Comparison of ENCODE assay signal across 9 cellular contexts in genomic region chr3:185796431-185797107, GRCh38. TPM values are rescaled to one million over a fixed set of nuclear protein-coding genes. Genes with fewer than 3 reads are reported as not detected.
DNase-seq lines count a peak whose midpoint lies in the region; ATAC-seq and TF ChIP-seq lines count a peak whose summit lies in the region.
"Had no signal": no experiment of that assay in that cellular context is flagged by ENCODE, and none has a peak within 500 bp of the region (broad histone marks: within the 10 kb centered on the region; RNA-seq: fewer than 3 reads in every experiment).

No MANE protein-coding gene starts in this region.

- H3K79me2 ChIP-seq in mammary epithelial cell (ENCODE audit: insufficient read depth, low read length) = peaks cover 91% of the 10 kb centered on the region

- intact Hi-C loops in mammary epithelial cell (cut with micrococcal nuclease) = loop anchor here (2.0 kb wide), 1 partner anchor 24 kb away; no protein-coding TSS in a partner anchor
- intact Hi-C loops in lower leg skin (cut with DNase I; ENCODE audit: low total_unique reads) = no loop called here

- CTCF ChIA-PET in mammary epithelial cell (lab: Charles Lee; ENCODE audit: low non-redundant PET) (no interaction called here), GM10248 (lab: Yijun Ruan, JAX) (interaction anchor here (1.0 to 1.2 kb wide), 2 partner anchors 8 to 9 kb away, joined by 3 read pairs; no protein-coding TSS in a partner anchor)

- H3K9ac ChIP-seq in mammary epithelial cell (ENCODE audit: insufficient read depth, low read length) = peak overlapping the region; percentile 96

- TF ChIP-seq EP300 in Ishikawa (IDR thresholded peaks at IDR 0.05; ENCODE audit: borderline replicate concordance) = no peak

- POLR2A ChIA-PET in GM10248 (lab: Yijun Ruan, JAX) = no interaction called here

- TF ChIP-seq RAD21 in Ishikawa (IDR thresholded peaks at IDR 0.05; ENCODE audit: low read depth) = no peak

- TF ChIP-seq POLR2A in lower leg skin (IDR thresholded peaks at IDR 0.05) = no peak

- no peak overlapping the region for H2AFZ ChIP-seq in mammary epithelial cell (ENCODE audit: low read depth, low read length)

- dilution Hi-C loops in mammary epithelial cell (cut with HindIII; ENCODE audit: low sequenced_read_pairs) = no loop called here

- ATAC-seq in HG02981 (IDR thresholded peaks at IDR 0.05; ENCODE audit: unreplicated experiment) = no peak

- H3K9me3 ChIP-seq in mammary epithelial cell (replicated peaks; ENCODE audit: insufficient read depth, low read length) (no peaks in the 10 kb centered on the region), mesodermal cell (ENCODE audit: control insufficient read depth, low read length) (no peaks in the 10 kb centered on the region)

- peaks cover 2% of the 10 kb centered on the region for H4K20me1 ChIP-seq in mammary epithelial cell (ENCODE audit: insufficient read depth, low read length)

- H3K4me3 ChIP-seq in mammary epithelial cell (replicated peaks in 1 of 3; ENCODE audit: insufficient read depth in 1 of 3, low read depth in 2 of 3, low read length in 3 of 3) = no peak overlapping the region
- no peak overlapping the region for H3K4me3 ChIP-seq in mesodermal cell (ENCODE audit: extremely low read depth, insufficient read depth, low read length, poor library complexity, severe bottlenecking)
- H3K4me3 ChIP-seq in lower leg skin (ENCODE audit: low read depth, poor library complexity, severe bottlenecking) = no peak overlapping the region

- BruUV-seq in mammary epithelial cell (replicated peaks; lab: Mats Ljungman, UMichigan) = no TSS peak

- H3K27me3 ChIP-seq in mammary epithelial cell (ENCODE audit: insufficient read depth, low read length) = no peaks in the 10 kb centered on the region

- peak overlapping the region; percentile 99 for H3K27ac ChIP-seq in mammary epithelial cell (ENCODE audit: insufficient read depth, low read depth, low read length)
- H3K27ac ChIP-seq in mesodermal cell (ENCODE audit: low read depth, low read length, severe bottlenecking) = peak overlapping the region; percentile 41

- 28% methylated on average over 6 of the region's 7 CpGs for WGBS in mammary epithelial cell (ENCODE audit: low coverage, missing lambda C conversion rate)
- 89 to 92% methylated on average over 5 to 6 of the region's 7 CpGs for WGBS in mesodermal cell (ENCODE audit: insufficient coverage in 2 of 2), 2 experiments
- WGBS in lower leg skin, 2 donors = 45% methylated on average over 7 of the region's 7 CpGs

- DNase-seq in DMS153 treated with DMSO at 0.1 percent for 48 hours (lab: John Stamatoyannopoulos, UW; ENCODE audit: unreplicated experiment) (peak; percentile 35), mammary epithelial cell (peak; percentile 98), hippocampal formation (lab: John Stamatoyannopoulos, UW) (no peak), lower leg skin (ENCODE audit: low spot score in 2 of 2) (no peak), GM10248 (ENCODE audit: extremely low spot score) (no peak)
- DNase-seq: NCI-H2081 treated with DMSO at 0.1 percent for 48 hours had no signal

- no peak for TF ChIP-seq CTCF in mammary epithelial cell (conservative IDR thresholded peaks at IDR 0.05 in 1 of 2, IDR thresholded peaks at IDR 0.05 in 1 of 2; ENCODE audit: extremely low read depth in 1 of 2, insufficient read depth in 1 of 2, low read depth in 1 of 2, low read length in 2 of 2)
- no peak for TF ChIP-seq CTCF in lower leg skin (IDR thresholded peaks at IDR 0.05)
- TF ChIP-seq CTCF in GM10248 (IDR thresholded peaks at IDR 0.05; ENCODE audit: control extremely low read depth, extremely low read depth, low read depth, missing control alignments) = no peak

- H3K36me3 ChIP-seq in mammary epithelial cell (ENCODE audit: insufficient read depth, low read length) (no peaks in the 10 kb centered on the region), mesodermal cell (ENCODE audit: control insufficient read depth, insufficient read depth, low read length) (peaks cover 8% of the 10 kb centered on the region)

- in situ Hi-C loops in mammary epithelial cell (cut with MboI; ENCODE audit: low sequenced_read_pairs in 2 of 2) = no loop called here

- peak overlapping the region; percentile 64 for H3K4me2 ChIP-seq in mammary epithelial cell (ENCODE audit: insufficient read depth, low read depth, low read length)

- H3K4me1 ChIP-seq in mammary epithelial cell (ENCODE audit: insufficient read depth, low read length) (peaks cover 33% of the 10 kb centered on the region), mesodermal cell (ENCODE audit: control insufficient read depth, insufficient read depth, low read length, poor library complexity, severe bottlenecking) (peaks cover 34% of the 10 kb centered on the region)

TF ChIP-seq in Ishikawa, 13 proteins besides CTCF, POLR2A, EP300 and RAD21:
- TF ChIP-seq TAF1 (IDR thresholded peaks at IDR 0.05; ENCODE audit: low read depth) (no peak), MAX (IDR thresholded peaks at IDR 0.05) (no peak), REST (IDR thresholded peaks at IDR 0.05; ENCODE audit: low read depth) (no peak), FOXM1 (IDR thresholded peaks at IDR 0.05; ENCODE audit: borderline replicate concordance, low read depth) (0 out of 2 replicates have a peak, but pooled peaks have one; percentile 30), USF1 (IDR thresholded peaks at IDR 0.05) (no peak), ZBTB7A (IDR thresholded peaks at IDR 0.05; ENCODE audit: low read depth) (no peak), TEAD4 (IDR thresholded peaks at IDR 0.05) (peak; percentile 60), CREB1 (IDR thresholded peaks at IDR 0.05; ENCODE audit: low read depth) (no peak), TCF12 (IDR thresholded peaks at IDR 0.05; ENCODE audit: low read depth) (peak; percentile 30; the same call in 1 of the 2 replicates), CEBPB (IDR thresholded peaks at IDR 0.05) (no peak), NFIC (IDR thresholded peaks at IDR 0.05) (peak; percentile 72), YY1 (IDR thresholded peaks at IDR 0.05; ENCODE audit: low read depth) (no peak), EGR1 (IDR thresholded peaks at IDR 0.05) (no peak)

RNA-seq across cellular contexts. Expression of gene IGF2BP2, which starts 28.3 kb away (rescaled TPM):
- 100 to 1,000 TPM in 1 of 2 donors, 10 to 100 TPM in 1; 67.7 to 195 TPM for total RNA-seq in mammary epithelial cell
- 6.1 TPM for polyA plus RNA-seq in mammary epithelial cell
- 285 TPM for polyA minus RNA-seq in mammary epithelial cell
- polyA plus RNA-seq in mesodermal cell (2013, experiment 1 of 2) = 171 TPM
- polyA plus RNA-seq in mesodermal cell (2013, experiment 2 of 2) = 157 TPM
- total RNA-seq in lower leg skin = 10 to 100 TPM in 2 of 4 donors, 1 to 10 TPM in 2; 5.1 to 29.8 (median 9.3) TPM

Comparison
In these comparisons a context has a peak if more than half of its experiments do, and no peak if none do; other contexts are left out.
1. DNase-seq: peak in DMS153 treated with DMSO at 0.1 percent for 48 hours (single experiment) and mammary epithelial cell (single experiment); none in hippocampal formation (0 of 2), lower leg skin (0 of 2) and GM10248 (single experiment).